ENCODE assay signal across 15 cellular contexts in the genomic region with DNA sequence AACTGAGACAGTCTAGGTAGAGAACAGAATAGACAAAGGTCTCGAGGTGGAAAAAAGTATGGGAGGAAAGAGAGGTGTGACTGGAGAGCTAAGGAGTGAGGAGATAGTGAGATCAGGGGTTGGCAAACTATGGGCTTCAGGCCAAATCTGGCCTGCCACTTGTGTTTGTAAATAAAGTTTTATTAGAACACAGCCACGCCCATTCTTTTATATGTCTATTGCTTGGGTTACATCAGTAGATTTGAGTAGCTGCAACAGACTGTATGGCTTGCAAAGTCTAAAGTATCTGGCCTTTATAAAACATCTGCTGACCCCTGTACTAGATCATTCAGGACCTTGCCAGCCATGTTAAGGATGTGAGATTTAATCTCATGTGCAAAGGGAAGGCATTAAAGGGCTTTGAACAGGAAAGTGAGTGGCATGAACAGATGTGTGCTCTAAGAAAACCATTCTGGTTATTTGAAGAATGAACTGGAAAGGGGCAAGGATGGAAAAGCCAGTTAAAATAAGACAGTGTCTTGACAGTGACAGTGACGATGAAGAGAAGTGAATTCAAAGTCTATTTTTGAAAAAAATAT.
"Had no signal": no experiment of that assay in that cellular context is flagged by ENCODE, and none has a peak within 500 bp of the region (broad histone marks: within the 10 kb centered on the region; RNA-seq: fewer than 3 reads in every experiment).

No MANE protein-coding gene starts in this region.

- H3K9me3 ChIP-seq: gastroesophageal sphincter had no signal

- H3K4me3 ChIP-seq: gastroesophageal sphincter had no signal

- H3K4me1 Mint-ChIP-seq: stimulated activated effector memory CD8-positive, alpha-beta T cell treated with anti-CD3 and anti-CD28 coated beads, Interleukin-12 subunit alpha, Interleukin-12 subunit beta, amount 100 ng/mL, for 72 hours had no signal

- H3K27ac ChIP-seq: brain microvascular endothelial cell had no signal

- H3K36me3 ChIP-seq: brain microvascular endothelial cell, gastroesophageal sphincter had no signal

- DNase-seq: activated CD4-positive, alpha-beta memory T cell treated with anti-CD3 and anti-CD28 coated beads for 36 hours; activated CD4-positive, alpha-beta T cell treated with anti-CD3 and anti-CD28 coated beads for 1 hour; activated gamma-delta T cell; activated naive CD8-positive, alpha-beta T cell treated with anti-CD3 and anti-CD28 coated beads for 36 hours; activated T-cell treated with anti-CD3 and anti-CD28 coated beads, Interleukin-2, amount 50 U/mL, for 48 hours; brain microvascular endothelial cell; cerebellar nuclear complex; dermis blood vessel endothelial cell; islet precursor cell; left ventricle myocardium superior; mesendoderm; T-helper 9 cell; trophoblast cell had no signal

- H3K27me3 Mint-ChIP-seq: activated CD4-positive, alpha-beta memory T cell treated with anti-CD3 and anti-CD28 coated beads for 36 hours; activated naive CD8-positive, alpha-beta T cell treated with anti-CD3 and anti-CD28 coated beads for 36 hours had no signal

- H3K27ac Mint-ChIP-seq: activated CD4-positive, alpha-beta memory T cell treated with anti-CD3 and anti-CD28 coated beads for 36 hours; activated naive CD8-positive, alpha-beta T cell treated with anti-CD3 and anti-CD28 coated beads for 36 hours; stimulated activated effector memory CD8-positive, alpha-beta T cell treated with anti-CD3 and anti-CD28 coated beads, Interleukin-12 subunit alpha, Interleukin-12 subunit beta, amount 100 ng/mL, for 72 hours had no signal

- ATAC-seq: gastroesophageal sphincter; stimulated activated effector memory CD8-positive, alpha-beta T cell treated with anti-CD3 and anti-CD28 coated beads, Interleukin-12 subunit alpha, Interleukin-12 subunit beta, amount 100 ng/mL, for 72 hours had no signal

- H3K4me3 Mint-ChIP-seq: activated CD4-positive, alpha-beta memory T cell treated with anti-CD3 and anti-CD28 coated beads for 36 hours; activated naive CD8-positive, alpha-beta T cell treated with anti-CD3 and anti-CD28 coated beads for 36 hours; stimulated activated effector memory CD8-positive, alpha-beta T cell treated with anti-CD3 and anti-CD28 coated beads, Interleukin-12 subunit alpha, Interleukin-12 subunit beta, amount 100 ng/mL, for 72 hours had no signal

- H3K36me3 Mint-ChIP-seq: activated CD4-positive, alpha-beta memory T cell treated with anti-CD3 and anti-CD28 coated beads for 36 hours; activated naive CD8-positive, alpha-beta T cell treated with anti-CD3 and anti-CD28 coated beads for 36 hours; stimulated activated effector memory CD8-positive, alpha-beta T cell treated with anti-CD3 and anti-CD28 coated beads, Interleukin-12 subunit alpha, Interleukin-12 subunit beta, amount 100 ng/mL, for 72 hours had no signal

- H3K27me3 ChIP-seq: brain microvascular endothelial cell, gastroesophageal sphincter had no signal
